1 cellular context compared by ENCODE assay signal in the genomic region with DNA sequence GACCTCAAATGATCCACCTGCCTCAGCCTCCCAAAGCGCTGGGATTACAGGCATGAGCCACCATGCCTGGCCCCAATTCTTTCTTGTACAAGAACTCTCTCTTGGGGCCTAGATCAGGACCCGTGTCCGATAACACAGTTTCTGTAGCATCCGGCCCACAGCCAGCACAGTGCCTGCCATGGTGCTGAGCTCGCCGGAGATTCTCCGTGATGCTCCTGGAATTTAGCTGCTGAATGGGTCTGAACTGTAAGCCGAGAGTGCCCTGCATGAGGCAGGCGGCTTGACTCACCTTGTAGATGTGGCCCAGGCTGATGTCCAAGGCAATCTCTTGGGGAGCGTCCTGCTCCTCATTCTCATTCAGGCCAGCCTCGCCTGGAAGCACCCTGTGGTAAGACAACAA.
TF ChIP-seq lines count a peak whose summit lies in the region.

No MANE protein-coding gene starts in this region.

TF ChIP-seq in H1, 55 proteins besides CTCF, POLR2A, EP300 and RAD21:
- TF ChIP-seq SAP30 (IDR thresholded peaks at IDR 0.05; ENCODE audit: insufficient read depth, insufficient replicate concordance, low read length) (no peak), SP2 (IDR thresholded peaks at IDR 0.05; ENCODE audit: low read length) (no peak), YY1 (IDR thresholded peaks at IDR 0.05; ENCODE audit: low read depth, low read length) (no peak), ATF2 (IDR thresholded peaks at IDR 0.05; ENCODE audit: low read length) (no peak), SP4 (IDR thresholded peaks at IDR 0.05; ENCODE audit: low read length) (no peak), ASH2L (IDR thresholded peaks at IDR 0.05; ENCODE audit: low read length) (no peak), JUN (IDR thresholded peaks at IDR 0.05; ENCODE audit: low read depth, low read length) (no peak), TCF12 (IDR thresholded peaks at IDR 0.05; ENCODE audit: low read depth, low read length) (no peak), CREB1 (IDR thresholded peaks at IDR 0.05) (no peak), MAFK (IDR thresholded peaks at IDR 0.05; ENCODE audit: low read depth, low read length) (no peak), GABPA (IDR thresholded peaks at IDR 0.05; ENCODE audit: borderline replicate concordance, insufficient read depth, low read length) (no peak), SP1 (IDR thresholded peaks at IDR 0.05; ENCODE audit: low read depth, low read length) (no peak), POU5F1 (IDR thresholded peaks at IDR 0.05; ENCODE audit: low read depth, low read length) (no peak)
